Comparison of ENCODE assay signal across 1 cellular context in the genomic region with DNA sequence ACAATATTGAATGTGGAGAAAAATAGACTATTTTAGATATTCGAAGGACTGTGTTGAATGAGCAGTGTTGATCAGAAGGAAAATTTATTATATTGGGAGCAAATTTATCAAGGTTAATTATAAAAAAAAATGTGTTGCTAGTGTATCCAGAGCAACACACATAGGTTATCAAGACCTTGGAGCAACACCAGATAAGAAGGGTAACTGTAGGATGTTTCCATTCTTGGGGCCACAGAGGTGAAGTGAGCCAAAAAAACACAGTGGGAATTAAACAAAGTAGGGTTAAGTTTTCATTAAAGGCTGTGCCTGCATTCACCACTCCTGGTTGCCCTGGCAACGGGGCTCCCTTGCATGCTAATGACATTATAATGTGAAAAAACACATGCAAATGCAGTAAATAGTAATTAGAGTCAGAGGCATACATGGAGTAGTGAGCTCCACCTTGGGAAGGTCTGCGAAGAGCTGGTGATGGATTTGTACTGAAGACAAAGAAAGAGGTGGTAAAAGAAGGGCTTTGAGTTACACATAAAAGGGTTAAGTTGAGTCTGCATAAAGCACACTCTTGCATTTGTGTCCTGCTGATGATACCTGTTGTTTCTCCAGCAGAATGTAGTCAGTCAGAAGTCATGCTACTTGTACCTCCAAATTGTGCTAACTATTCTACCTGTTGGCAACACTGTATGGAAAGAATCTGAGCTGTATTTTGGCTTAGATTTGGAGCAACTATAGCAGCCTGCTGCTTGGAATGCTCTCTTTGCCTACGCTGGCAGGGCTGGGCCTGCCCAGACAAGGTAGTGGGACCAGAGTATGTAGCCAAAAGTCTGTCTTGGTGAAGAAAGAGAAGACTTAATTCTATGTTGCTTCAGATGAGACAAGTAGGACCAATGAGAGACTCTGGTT.
TF ChIP-seq lines count a peak whose summit lies in the region.

No MANE protein-coding gene starts in this region.

TF ChIP-seq in HEK293, 187 proteins besides CTCF, POLR2A, EP300 and RAD21 (continued from another document):
- TF ChIP-seq, protein P1, sequence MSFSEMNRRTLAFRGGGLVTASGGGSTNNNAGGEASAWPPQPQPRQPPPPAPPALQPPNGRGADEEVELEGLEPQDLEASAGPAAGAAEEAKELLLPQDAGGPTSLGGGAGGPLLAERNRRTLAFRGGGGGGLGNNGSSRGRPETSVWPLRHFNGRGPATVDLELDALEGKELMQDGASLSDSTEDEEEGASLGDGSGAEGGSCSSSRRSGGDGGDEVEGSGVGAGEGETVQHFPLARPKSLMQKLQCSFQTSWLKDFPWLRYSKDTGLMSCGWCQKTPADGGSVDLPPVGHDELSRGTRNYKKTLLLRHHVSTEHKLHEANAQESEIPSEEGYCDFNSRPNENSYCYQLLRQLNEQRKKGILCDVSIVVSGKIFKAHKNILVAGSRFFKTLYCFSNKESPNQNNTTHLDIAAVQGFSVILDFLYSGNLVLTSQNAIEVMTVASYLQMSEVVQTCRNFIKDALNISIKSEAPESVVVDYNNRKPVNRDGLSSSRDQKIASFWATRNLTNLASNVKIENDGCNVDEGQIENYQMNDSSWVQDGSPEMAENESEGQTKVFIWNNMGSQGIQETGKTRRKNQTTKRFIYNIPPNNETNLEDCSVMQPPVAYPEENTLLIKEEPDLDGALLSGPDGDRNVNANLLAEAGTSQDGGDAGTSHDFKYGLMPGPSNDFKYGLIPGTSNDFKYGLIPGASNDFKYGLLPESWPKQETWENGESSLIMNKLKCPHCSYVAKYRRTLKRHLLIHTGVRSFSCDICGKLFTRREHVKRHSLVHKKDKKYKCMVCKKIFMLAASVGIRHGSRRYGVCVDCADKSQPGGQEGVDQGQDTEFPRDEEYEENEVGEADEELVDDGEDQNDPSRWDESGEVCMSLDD (tag by site-specific recombination; IDR thresholded peaks at IDR 0.05): no peak
